In the genomic region with DNA sequence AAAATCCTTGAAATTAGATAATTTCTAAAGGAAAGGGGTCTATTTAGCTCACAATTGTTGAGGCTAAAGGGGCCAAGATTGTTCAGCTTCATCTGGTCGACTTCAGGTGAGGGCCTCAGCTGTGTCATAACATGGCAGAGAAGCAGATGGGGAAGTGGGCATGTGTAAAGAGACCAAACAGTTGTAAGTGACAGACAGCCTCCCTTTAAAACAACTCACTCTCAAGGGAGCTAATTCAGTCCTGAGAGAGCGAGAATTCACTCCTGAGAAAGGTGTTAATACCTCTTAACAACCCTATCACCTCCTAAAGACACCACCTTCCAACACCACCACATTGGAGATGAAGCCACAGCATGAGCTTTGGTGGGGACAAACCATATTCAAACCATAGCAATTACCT, we compare ENCODE assay signal across 28 cellular contexts.
"Had no signal": no experiment of that assay in that cellular context is flagged by ENCODE, and none has a peak within 500 bp of the region (broad histone marks: within the 10 kb centered on the region; RNA-seq: fewer than 3 reads in every experiment).

No MANE protein-coding gene starts in this region.

- H3K27ac Mint-ChIP-seq: activated B cell treated with CpG ODN at 0.5 μM for 24 hours; activated naive CD4-positive, alpha-beta T cell treated with anti-CD3 and anti-CD28 coated beads for 36 hours; activated naive CD8-positive, alpha-beta T cell treated with anti-CD3 and anti-CD28 coated beads for 36 hours; brain; naive thymus-derived CD4-positive, alpha-beta T cell; stimulated activated effector memory CD8-positive, alpha-beta T cell treated with anti-CD3 and anti-CD28 coated beads, Interleukin-12 subunit alpha, Interleukin-12 subunit beta, amount 100 ng/mL, for 72 hours; T-helper 1 cell treated with Interleukin-12 subunit alpha and Interleukin-12 subunit beta and Interleukin-4 antibody, amounts not matched to agents 30 μg/mL and 1 μg/mL, for 36 hours had no signal

- H3K27me3 Mint-ChIP-seq: activated B cell treated with CpG ODN at 0.5 μM for 24 hours; activated naive CD8-positive, alpha-beta T cell treated with anti-CD3 and anti-CD28 coated beads for 36 hours; brain; naive thymus-derived CD4-positive, alpha-beta T cell had no signal

- H3K4me3 Mint-ChIP-seq: activated B cell treated with CpG ODN at 0.5 μM for 24 hours; activated naive CD4-positive, alpha-beta T cell treated with anti-CD3 and anti-CD28 coated beads for 36 hours; activated naive CD8-positive, alpha-beta T cell treated with anti-CD3 and anti-CD28 coated beads for 36 hours; activated T-helper 1 cell treated with anti-CD3 and anti-CD28 coated beads, Interleukin-12 subunit alpha, Interleukin-12 subunit beta, Interleukin-2, Interleukin-4 antibody, amounts not matched to agents 30 ng/mL and 10 ng/mL and 1 ng/mL, durations not matched to agents 14 hours and 24 hours and 36 hours; brain; stimulated activated effector memory CD8-positive, alpha-beta T cell treated with anti-CD3 and anti-CD28 coated beads, Interleukin-12 subunit alpha, Interleukin-12 subunit beta, amount 100 ng/mL, for 72 hours; T-helper 1 cell treated with Interleukin-12 subunit alpha and Interleukin-12 subunit beta and Interleukin-4 antibody, amounts not matched to agents 30 μg/mL and 1 μg/mL, for 36 hours had no signal

- H3K4me1 Mint-ChIP-seq: brain had no signal

- DNase-seq: activated B cell treated with CpG ODN at 0.5 μM for 24 hours; activated CD4-positive, alpha-beta T cell treated with anti-CD3 and anti-CD28 coated beads, Interleukin-2, amount 50 U/mL, for 1 hour; activated effector memory CD4-positive, alpha-beta T cell treated with anti-CD3 and anti-CD28 coated beads, Interleukin-2, amount 50 U/mL, for 16 hours; activated naive CD4-positive, alpha-beta T cell treated with anti-CD3 and anti-CD28 coated beads for 36 hours; activated naive CD8-positive, alpha-beta T cell treated with anti-CD3 and anti-CD28 coated beads for 36 hours; activated T-cell treated with anti-CD3 and anti-CD28 coated beads for 4 hours; foreskin keratinocyte; heart right ventricle; midbrain; naive thymus-derived CD4-positive, alpha-beta T cell; nucleus accumbens; pancreas; retina; stimulated activated CD4-positive, alpha-beta T cell treated with anti-CD3 and anti-CD28 coated beads, Interleukin-12 subunit alpha, Interleukin-12 subunit beta, amount 100 ng/mL, for 4 hours; stimulated activated CD4-positive, alpha-beta T cell treated with anti-CD3 and anti-CD28 coated beads, Interleukin-4, amount 100 ng/mL, for 24 hours; T1000; tibial artery had no signal

- ATAC-seq: foreskin keratinocyte; heart right ventricle; naive thymus-derived CD4-positive, alpha-beta T cell; pancreas; sciatic nerve; stimulated activated effector memory CD8-positive, alpha-beta T cell treated with anti-CD3 and anti-CD28 coated beads, Interleukin-12 subunit alpha, Interleukin-12 subunit beta, amount 100 ng/mL, for 72 hours had no signal

- H3K9me3 Mint-ChIP-seq: activated B cell treated with CpG ODN at 0.5 μM for 24 hours; activated naive CD4-positive, alpha-beta T cell treated with anti-CD3 and anti-CD28 coated beads for 36 hours; activated naive CD8-positive, alpha-beta T cell treated with anti-CD3 and anti-CD28 coated beads for 36 hours; activated T-helper 1 cell treated with anti-CD3 and anti-CD28 coated beads, Interleukin-12 subunit alpha, Interleukin-12 subunit beta, Interleukin-2, Interleukin-4 antibody, amounts not matched to agents 30 ng/mL and 10 ng/mL and 1 ng/mL, durations not matched to agents 14 hours and 24 hours and 36 hours; brain; naive thymus-derived CD4-positive, alpha-beta T cell; stimulated activated effector memory CD8-positive, alpha-beta T cell treated with anti-CD3 and anti-CD28 coated beads, Interleukin-12 subunit alpha, Interleukin-12 subunit beta, amount 100 ng/mL, for 72 hours; T-helper 1 cell treated with Interleukin-12 subunit alpha and Interleukin-12 subunit beta and Interleukin-4 antibody, amounts not matched to agents 30 μg/mL and 1 μg/mL, for 36 hours had no signal

- H3K4me3 ChIP-seq: ascending aorta, cardiac muscle cell, esophagus muscularis mucosa, heart right ventricle, pancreas, prostate gland, skin epidermis, suprapubic skin, tibial artery had no signal

- H3K4me1 ChIP-seq: ascending aorta, esophagus muscularis mucosa, foreskin keratinocyte, pancreas, prostate gland, suprapubic skin had no signal

- H3K9me3 ChIP-seq: ascending aorta, esophagus muscularis mucosa, heart right ventricle, pancreas, prostate gland, suprapubic skin, tibial artery had no signal

- H3K27ac ChIP-seq: ascending aorta, cardiac muscle cell, esophagus muscularis mucosa, foreskin keratinocyte, heart right ventricle, pancreas, prostate gland, skin epidermis, suprapubic skin, tibial artery had no signal

- H3K27me3 ChIP-seq: ascending aorta, cardiac muscle cell, esophagus muscularis mucosa, foreskin keratinocyte, heart right ventricle, pancreas, suprapubic skin, tibial artery had no signal

- H3K36me3 ChIP-seq: prostate gland had no signal
